ENCODE assay signal across 9 cellular contexts in genomic region chr16:82456683-82457082, GRCh38.
A peak's percentile ranks its signal among the peaks of the same experiment; 100 is the strongest.
DNase-seq lines count a peak whose midpoint lies in the region; TF ChIP-seq lines count a peak whose summit lies in the region.
"Had no signal": no experiment of that assay in that cellular context is flagged by ENCODE, and none has a peak within 500 bp of the region (broad histone marks: within the 10 kb centered on the region; RNA-seq: fewer than 3 reads in every experiment).

No MANE protein-coding gene starts in this region.

- H3K27ac Mint-ChIP-seq in neural progenitor cell = no peak overlapping the region
- H3K27ac Mint-ChIP-seq in activated T-helper 2 cell treated with anti-CD3 and anti-CD28 coated beads, Interferon-gamma antibody, Interleukin-2, Interleukin-4, amounts not matched to agents 10 μg/mL and 5 μg/mL and 100 μg/mL, durations not matched to agents 14 hours and 24 hours and 36 hours = no peak overlapping the region
- H3K27ac Mint-ChIP-seq: naive B cell had no signal

- H3K27me3 ChIP-seq in esophagus squamous epithelium = peaks cover 0 to 32% (median 0%) of the 10 kb centered on the region in 4 donors
- H3K27me3 ChIP-seq in neural progenitor cell = no peaks in the 10 kb centered on the region

- peak; percentile 25 for DNase-seq in 8988T
- DNase-seq in G401 (ENCODE audit: low spot score) = peak; percentile 23
- peak; percentile 24 for DNase-seq in HFF-Myc (ENCODE audit: extremely low read depth, low read depth)
- DNase-seq in NCI-H1105 (lab: John Stamatoyannopoulos, UW) = peak; percentile 27
- DNase-seq in esophagus squamous epithelium (lab: John Stamatoyannopoulos, UW) = no peak
- DNase-seq in neural progenitor cell (ENCODE audit: low spot score) = peak; percentile 84
- no peak for DNase-seq in activated T-helper 2 cell treated with anti-CD3 and anti-CD28 coated beads, Interferon-gamma antibody, Interleukin-2, Interleukin-4, amounts not matched to agents 10 μg/mL and 5 μg/mL and 100 μg/mL, durations not matched to agents 14 hours and 24 hours and 36 hours (ENCODE audit: low spot score)
- DNase-seq: naive B cell had no signal

- H3K4me1 ChIP-seq in esophagus squamous epithelium (peaks cover 0 to 6% (median 0%) of the 10 kb centered on the region in 3 donors), neural progenitor cell (no peaks in the 10 kb centered on the region)

- no peaks in the 10 kb centered on the region for H3K9me3 Mint-ChIP-seq in neural progenitor cell
- H3K9me3 Mint-ChIP-seq in activated T-helper 2 cell treated with anti-CD3 and anti-CD28 coated beads, Interferon-gamma antibody, Interleukin-2, Interleukin-4, amounts not matched to agents 10 μg/mL and 5 μg/mL and 100 μg/mL, durations not matched to agents 14 hours and 24 hours and 36 hours = no peaks in the 10 kb centered on the region

- H3K4me3 Mint-ChIP-seq in neural progenitor cell = no peak overlapping the region
- H3K4me3 Mint-ChIP-seq in activated T-helper 2 cell treated with anti-CD3 and anti-CD28 coated beads, Interferon-gamma antibody, Interleukin-2, Interleukin-4, amounts not matched to agents 10 μg/mL and 5 μg/mL and 100 μg/mL, durations not matched to agents 14 hours and 24 hours and 36 hours (ENCODE audit: low read depth) = no peak overlapping the region
- H3K4me3 Mint-ChIP-seq: naive B cell had no signal

- H4K20me1 ChIP-seq in neural progenitor cell (ENCODE audit: low read depth) = no peaks in the 10 kb centered on the region

- H3K36me3 Mint-ChIP-seq in neural progenitor cell = no peaks in the 10 kb centered on the region
- H3K36me3 Mint-ChIP-seq in activated T-helper 2 cell treated with anti-CD3 and anti-CD28 coated beads, Interferon-gamma antibody, Interleukin-2, Interleukin-4, amounts not matched to agents 10 μg/mL and 5 μg/mL and 100 μg/mL, durations not matched to agents 14 hours and 24 hours and 36 hours (ENCODE audit: low read depth) = no peaks in the 10 kb centered on the region
- H3K36me3 Mint-ChIP-seq: naive B cell had no signal

- 0 to 4% methylated on average over 1 to 4 of the region's 4 CpGs for WGBS in esophagus squamous epithelium, 2 donors

- peaks cover 11% of the 10 kb centered on the region for H3K27me3 Mint-ChIP-seq in neural progenitor cell (ENCODE audit: insufficient read depth, low read depth)
- H3K27me3 Mint-ChIP-seq in activated T-helper 2 cell treated with anti-CD3 and anti-CD28 coated beads, Interferon-gamma antibody, Interleukin-2, Interleukin-4, amounts not matched to agents 10 μg/mL and 5 μg/mL and 100 μg/mL, durations not matched to agents 14 hours and 24 hours and 36 hours (ENCODE audit: low read depth) = peaks cover 2% of the 10 kb centered on the region

- no peak overlapping the region for H3K9ac ChIP-seq in neural progenitor cell

- no peaks in the 10 kb centered on the region for H3F3A ChIP-seq in neural progenitor cell (ENCODE audit: low read depth)

- H3K4me2 ChIP-seq in neural progenitor cell = no peak overlapping the region

- H3K4me3 ChIP-seq in HFF-Myc (replicated peaks; ENCODE audit: low read depth, low read length) (no peak overlapping the region), WI38 (ENCODE audit: low read depth, low read length) (no peak overlapping the region), esophagus squamous epithelium (no peak overlapping the region), neural progenitor cell (no peak overlapping the region)

- H3K36me3 ChIP-seq in esophagus squamous epithelium = no peaks in the 10 kb centered on the region
- no peaks in the 10 kb centered on the region for H3K36me3 ChIP-seq in neural progenitor cell

- peaks cover 18% of the 10 kb centered on the region for H3K4me1 Mint-ChIP-seq in neural progenitor cell
- H3K4me1 Mint-ChIP-seq in activated T-helper 2 cell treated with anti-CD3 and anti-CD28 coated beads, Interferon-gamma antibody, Interleukin-2, Interleukin-4, amounts not matched to agents 10 μg/mL and 5 μg/mL and 100 μg/mL, durations not matched to agents 14 hours and 24 hours and 36 hours (ENCODE audit: low read depth) = peaks cover 1% of the 10 kb centered on the region
- H3K4me1 Mint-ChIP-seq: naive B cell had no signal

- intact Hi-C loops in esophagus squamous epithelium (cut with DNase I) = loop anchor here (10.0 kb wide), 1 partner anchor 192 kb away; no protein-coding TSS in a partner anchor
- intact Hi-C loops in activated T-helper 2 cell treated with anti-CD3 and anti-CD28 coated beads, Interferon-gamma antibody, Interleukin-2, Interleukin-4, amounts not matched to agents 10 μg/mL and 5 μg/mL and 100 μg/mL, durations not matched to agents 14 hours and 24 hours and 36 hours (cut with micrococcal nuclease) = loop anchor here (5.0 kb wide), 1 partner anchor 194 kb away; no protein-coding TSS in a partner anchor

- no peaks in the 10 kb centered on the region for H3K79me2 ChIP-seq in neural progenitor cell (ENCODE audit: low read depth)

- H3K9me3 ChIP-seq in esophagus squamous epithelium = no peaks in the 10 kb centered on the region
- H3K9me3 ChIP-seq in neural progenitor cell (ENCODE audit: low read depth) = no peaks in the 10 kb centered on the region

- H3K27ac ChIP-seq in esophagus squamous epithelium = no peak overlapping the region
- H3K27ac ChIP-seq in neural progenitor cell = no peak overlapping the region

- in situ Hi-C loops in G401 (cut with HindIII; ENCODE audit: low sequenced_read_pairs) = no loop called here

- no peak for TF ChIP-seq POLR2A in esophagus squamous epithelium (IDR thresholded peaks at IDR 0.05)

- no peak overlapping the region for H2AFZ ChIP-seq in neural progenitor cell (replicated peaks)

- TF ChIP-seq CTCF in HFF-Myc (IDR thresholded peaks at IDR 0.05; ENCODE audit: low read depth, low read length, missing control alignments) (peak; percentile 84), WI38 (IDR thresholded peaks at IDR 0.05; ENCODE audit: low read depth, low read length) (peak; percentile 81), esophagus squamous epithelium (IDR thresholded peaks at IDR 0.05) (peak; percentile 25 to 74 (median 68)), neural progenitor cell (IDR thresholded peaks at IDR 0.05) (peak; percentile 77)

Comparison
In these comparisons a context has a peak if more than half of its experiments do, and no peak if none do; other contexts are left out.
1. DNase-seq: peak in 8988T (single experiment), G401 (single experiment), HFF-Myc (single experiment), NCI-H1105 (single experiment) and neural progenitor cell (single experiment); none in esophagus squamous epithelium (single experiment) and activated T-helper 2 cell treated with anti-CD3 and anti-CD28 coated beads, Interferon-gamma antibody, Interleukin-2, Interleukin-4, amounts not matched to agents 10 μg/mL and 5 μg/mL and 100 μg/mL, durations not matched to agents 14 hours and 24 hours and 36 hours (single experiment).
2. Peak in every context shown above with its lines, with median percentiles within 50 percentile points of each other: CTCF ChIP-seq.